ENCODE assay signal across 9 cellular contexts in the genomic region with DNA sequence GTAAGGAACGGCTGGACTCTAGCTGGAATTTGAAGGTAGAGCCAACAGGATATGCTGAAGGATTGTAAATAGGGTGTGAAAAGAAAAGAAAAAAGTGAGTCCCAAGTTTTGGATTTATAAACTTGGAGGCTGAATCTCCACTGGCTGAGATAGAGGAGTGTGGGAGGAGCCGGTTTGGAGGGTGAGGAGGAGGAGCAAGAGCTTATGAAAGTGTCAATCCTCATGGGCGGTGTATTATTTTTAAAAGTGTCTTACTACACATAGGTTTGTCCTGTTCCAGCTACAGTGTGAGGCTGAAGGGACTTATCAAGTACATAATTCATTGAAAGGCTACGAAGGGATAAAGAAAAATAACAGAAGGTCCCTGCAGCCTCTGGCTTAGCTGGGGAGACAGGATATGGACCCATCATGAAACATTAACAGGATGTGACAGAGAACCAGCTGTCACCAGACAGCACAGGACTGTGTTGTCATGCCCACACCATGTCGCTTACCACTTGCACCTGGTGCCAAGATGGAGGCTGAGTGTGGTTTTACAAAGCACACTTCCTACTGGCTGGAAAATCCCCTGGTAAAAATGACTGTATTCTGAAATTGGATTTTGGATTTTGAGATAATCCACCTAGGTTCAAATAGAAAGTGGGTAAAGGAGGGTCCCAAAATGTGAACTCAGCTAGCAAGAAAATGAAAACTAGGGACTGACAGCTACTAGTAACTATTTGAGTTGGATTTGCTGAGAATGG. TPM values are rescaled to one million over a fixed set of nuclear protein-coding genes. Genes with fewer than 3 reads are reported as not detected.
DNase-seq lines count a peak whose midpoint lies in the region; ATAC-seq, FAIRE-seq and TF ChIP-seq lines count a peak whose summit lies in the region.
"Had no signal": no experiment of that assay in that cellular context is flagged by ENCODE, and none has a peak within 500 bp of the region (broad histone marks: within the 10 kb centered on the region; RNA-seq: fewer than 3 reads in every experiment).

No MANE protein-coding gene starts in this region.

- H3K27me3 Mint-ChIP-seq in CD4-positive, alpha-beta T cell, result no peaks in the 10 kb centered on the region
- peaks cover 6% of the 10 kb centered on the region for H3K27me3 Mint-ChIP-seq in T-helper 1 cell treated with Interleukin-12 subunit alpha and Interleukin-12 subunit beta and Interleukin-4 antibody, amounts not matched to agents 30 μg/mL and 1 μg/mL, for 36 hours (ENCODE audit: low read depth)

- CTCF ChIA-PET in CD4-positive, alpha-beta T cell (lab: Charles Lee), result interaction anchor here (1.6 to 3.1 kb wide), 2 partner anchors 18 to 66 kb away, joined by 4 to 10 read pairs; no protein-coding TSS in a partner anchor

- TF ChIP-seq CTCF in CD4-positive, alpha-beta T cell (IDR thresholded peaks at IDR 0.05), result no peak
- no peak for TF ChIP-seq CTCF in mucosa of descending colon (IDR thresholded peaks at IDR 0.05)
- no peak for TF ChIP-seq CTCF in lower leg skin (IDR thresholded peaks at IDR 0.05)
- TF ChIP-seq CTCF in testis (IDR thresholded peaks at IDR 0.05), result no peak
- TF ChIP-seq CTCF in pancreas (IDR thresholded peaks at IDR 0.05), result no peak

- no peaks in the 10 kb centered on the region for H3K9me3 ChIP-seq in CD4-positive, alpha-beta T cell (ENCODE audit: control insufficient read depth, low read length)
- H3K9me3 ChIP-seq in mucosa of descending colon (no peaks in the 10 kb centered on the region), testis (no peaks in the 10 kb centered on the region), pancreas (no peaks in the 10 kb centered on the region)

- no peaks in the 10 kb centered on the region for H3K36me3 Mint-ChIP-seq in CD4-positive, alpha-beta T cell (ENCODE audit: low read depth)
- peaks cover 11% of the 10 kb centered on the region for H3K36me3 Mint-ChIP-seq in T-helper 1 cell treated with Interleukin-12 subunit alpha and Interleukin-12 subunit beta and Interleukin-4 antibody, amounts not matched to agents 30 μg/mL and 1 μg/mL, for 36 hours (ENCODE audit: low read depth)

- peak overlapping the region; percentile 79 for H3K27ac Mint-ChIP-seq in CD4-positive, alpha-beta T cell
- peak overlapping the region; percentile 87 for H3K27ac Mint-ChIP-seq in T-helper 1 cell treated with Interleukin-12 subunit alpha and Interleukin-12 subunit beta and Interleukin-4 antibody, amounts not matched to agents 30 μg/mL and 1 μg/mL, for 36 hours

- H3K36me3 ChIP-seq in mucosa of descending colon (ENCODE audit: low read depth) (no peaks in the 10 kb centered on the region), testis (ENCODE audit: low read depth, missing control alignments) (no peaks in the 10 kb centered on the region), pancreas (no peaks in the 10 kb centered on the region)
- H3K36me3 ChIP-seq: cardiac muscle cell had no signal

- H3K9me3 Mint-ChIP-seq in CD4-positive, alpha-beta T cell, result no peaks in the 10 kb centered on the region
- no peaks in the 10 kb centered on the region for H3K9me3 Mint-ChIP-seq in T-helper 1 cell treated with Interleukin-12 subunit alpha and Interleukin-12 subunit beta and Interleukin-4 antibody, amounts not matched to agents 30 μg/mL and 1 μg/mL, for 36 hours

- peak overlapping the region; percentile 5 for H3K27ac ChIP-seq in CD4-positive, alpha-beta T cell (ENCODE audit: low read depth, low read length)
- no peak overlapping the region for H3K27ac ChIP-seq in testis
- no peak overlapping the region for H3K27ac ChIP-seq in pancreas
- H3K27ac ChIP-seq: cardiac muscle cell had no signal

- H3K4me1 Mint-ChIP-seq in CD4-positive, alpha-beta T cell (ENCODE audit: low read depth), result peaks cover 58% of the 10 kb centered on the region
- peaks cover 48% of the 10 kb centered on the region for H3K4me1 Mint-ChIP-seq in T-helper 1 cell treated with Interleukin-12 subunit alpha and Interleukin-12 subunit beta and Interleukin-4 antibody, amounts not matched to agents 30 μg/mL and 1 μg/mL, for 36 hours (ENCODE audit: low read depth)

- 66 to 73% methylated on average over 5 of the region's 5 CpGs for WGBS in lower leg skin, 2 donors
- 66 to 72% methylated on average over 5 of the region's 5 CpGs for WGBS in testis, 2 donors
- WGBS in pancreas, 2 donors, result 85 to 89% methylated on average over 5 of the region's 5 CpGs

- POLR2A ChIA-PET in CD4-positive, alpha-beta T cell (lab: Charles Lee), result interaction anchor here (0.9 to 2.2 kb wide), 5 partner anchors 10 to 93 kb away, joined by 3 to 9 read pairs (median 4); a partner anchor contains a TSS

- H3K4me3 ChIP-seq in mucosa of descending colon (no peak overlapping the region), lower leg skin (ENCODE audit: low read depth, poor library complexity, severe bottlenecking) (no peak overlapping the region), testis (no peak overlapping the region), pancreas (no peak overlapping the region)
- H3K4me3 ChIP-seq: cardiac muscle cell had no signal

- H3K27me3 ChIP-seq in CD4-positive, alpha-beta T cell (ENCODE audit: control insufficient read depth, insufficient read depth, low read length), result no peaks in the 10 kb centered on the region
- no peaks in the 10 kb centered on the region for H3K27me3 ChIP-seq in testis
- H3K27me3 ChIP-seq in pancreas, result no peaks in the 10 kb centered on the region
- H3K27me3 ChIP-seq: cardiac muscle cell had no signal

- DNase-seq in CD4-positive, alpha-beta T cell, result peak in 6 of 10 experiments; percentile 4 to 51 (median 16)
- DNase-seq in GM19239 (ENCODE audit: insufficient read length, low spot score), result peak; percentile 72
- DNase-seq in mucosa of descending colon, result peak in 1 of 3 donors; percentile 12
- no peak for DNase-seq in lower leg skin (ENCODE audit: low spot score in 2 of 2)
- DNase-seq in testis, result no peak
- DNase-seq in pancreas, result no peak

- H3K4me1 ChIP-seq in mucosa of descending colon (ENCODE audit: low read depth) (peaks cover 8% of the 10 kb centered on the region), testis (peaks cover 6% of the 10 kb centered on the region), pancreas (peaks cover 0 to 5% (median 3%) of the 10 kb centered on the region in 3 donors)

- peak; percentile 73 for ATAC-seq in CD4-positive, alpha-beta T cell (ENCODE audit: poor library complexity)
- ATAC-seq in HG03175 (IDR thresholded peaks at IDR 0.05; ENCODE audit: unreplicated experiment) (peak; percentile 87), mucosa of descending colon (peak; percentile 59), pancreas (no peak)

- intact Hi-C loops in CD4-positive, alpha-beta T cell (cut with DNase I, micrococcal nuclease), result loop anchor here in 1 of 2 experiments (5.0 kb wide), 1 partner anchor 396 kb away; a partner anchor contains a TSS
- intact Hi-C loops in mucosa of descending colon (cut with DNase I, micrococcal nuclease), result no loop called here
- intact Hi-C loops in lower leg skin (cut with DNase I; ENCODE audit: low total_unique reads), result no loop called here
- intact Hi-C loops in testis (cut with DNase I; ENCODE audit: low total_unique reads), result loop anchor here (10.0 kb wide), 1 partner anchor 61 kb away; no protein-coding TSS in a partner anchor
- intact Hi-C loops in pancreas (cut with DNase I), result no loop called here

- TF ChIP-seq POLR2A in lower leg skin (IDR thresholded peaks at IDR 0.05) (no peak), testis (IDR thresholded peaks at IDR 0.05) (no peak)

- peak overlapping the region; percentile 76 for H3K4me3 Mint-ChIP-seq in CD4-positive, alpha-beta T cell
- H3K4me3 Mint-ChIP-seq in T-helper 1 cell treated with Interleukin-12 subunit alpha and Interleukin-12 subunit beta and Interleukin-4 antibody, amounts not matched to agents 30 μg/mL and 1 μg/mL, for 36 hours, result peak overlapping the region; percentile 28

- peak; percentile 100 for FAIRE-seq in GM19239 (lab: Jason Lieb, UNC)
- no peak for FAIRE-seq in pancreas (lab: Jason Lieb, UNC)

RNA-seq across cellular contexts. Expression of a gene that starts 2.5 kb away (rescaled TPM):
- 1 to 10 TPM; 1.8 to 2.8 TPM for total RNA-seq in CD4-positive, alpha-beta T cell
- 10 to 100 TPM in 1 of 3 donors, 1 to 10 TPM in 2; 5.7 to 10.9 (median 8.5) TPM for total RNA-seq in mucosa of descending colon
- 10 to 100 TPM; 31.7 to 41.0 (median 35.5) TPM for total RNA-seq in lower leg skin
- total RNA-seq in testis, result 1 to 10 TPM; 4.3 to 5.2 TPM
- 3.0 TPM for polyA plus RNA-seq in testis (ENCODE audit: insufficient read depth, low read depth, low replicate concordance)
- 1 to 10 TPM; 1.3 to 4.8 (median 2.4) TPM for total RNA-seq in pancreas
- polyA plus RNA-seq in pancreas, result 1 to 10 TPM; 1.2 to 2.4 TPM

Comparison
In these comparisons a context has a peak if more than half of its experiments do, and no peak if none do; other contexts are left out.
1. ATAC-seq: peak in CD4-positive, alpha-beta T cell (single experiment), HG03175 (single experiment) and mucosa of descending colon (single experiment); none in pancreas (0 of 4).
2. DNase-seq: peak in CD4-positive, alpha-beta T cell (6 of 10) and GM19239 (single experiment); none in lower leg skin (0 of 2), testis (single experiment) and pancreas (0 of 6).